In the genomic region with DNA sequence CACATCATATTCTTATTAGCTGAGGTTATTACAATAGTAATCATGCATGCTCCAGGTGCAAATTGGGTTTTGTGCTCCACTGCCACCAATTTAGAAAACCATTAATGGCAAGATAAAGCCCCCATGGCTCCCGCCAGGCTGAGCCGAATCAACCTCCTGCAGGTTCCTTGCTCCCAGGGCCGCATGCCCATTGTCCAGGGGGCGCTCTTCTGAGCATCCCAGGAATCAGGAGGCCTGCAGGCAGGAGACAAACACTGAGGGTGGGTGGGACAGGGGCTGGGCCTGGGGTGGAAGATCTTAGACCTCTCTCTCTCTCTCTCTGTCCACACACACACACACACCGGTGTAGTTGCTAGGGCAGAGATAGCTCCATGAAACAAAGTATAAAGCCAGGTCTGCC, we compare ENCODE assay signal across 1 cellular context.
TF ChIP-seq lines count a peak whose summit lies in the region.

No MANE protein-coding gene starts in this region.

TF ChIP-seq in HCT116, 20 proteins besides CTCF, POLR2A, EP300 and RAD21 (continued from another document):
- TF ChIP-seq, protein P1, sequence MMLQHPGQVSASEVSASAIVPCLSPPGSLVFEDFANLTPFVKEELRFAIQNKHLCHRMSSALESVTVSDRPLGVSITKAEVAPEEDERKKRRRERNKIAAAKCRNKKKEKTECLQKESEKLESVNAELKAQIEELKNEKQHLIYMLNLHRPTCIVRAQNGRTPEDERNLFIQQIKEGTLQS (IDR thresholded peaks at IDR 0.05) = no peak
- TF ChIP-seq, protein P2, sequence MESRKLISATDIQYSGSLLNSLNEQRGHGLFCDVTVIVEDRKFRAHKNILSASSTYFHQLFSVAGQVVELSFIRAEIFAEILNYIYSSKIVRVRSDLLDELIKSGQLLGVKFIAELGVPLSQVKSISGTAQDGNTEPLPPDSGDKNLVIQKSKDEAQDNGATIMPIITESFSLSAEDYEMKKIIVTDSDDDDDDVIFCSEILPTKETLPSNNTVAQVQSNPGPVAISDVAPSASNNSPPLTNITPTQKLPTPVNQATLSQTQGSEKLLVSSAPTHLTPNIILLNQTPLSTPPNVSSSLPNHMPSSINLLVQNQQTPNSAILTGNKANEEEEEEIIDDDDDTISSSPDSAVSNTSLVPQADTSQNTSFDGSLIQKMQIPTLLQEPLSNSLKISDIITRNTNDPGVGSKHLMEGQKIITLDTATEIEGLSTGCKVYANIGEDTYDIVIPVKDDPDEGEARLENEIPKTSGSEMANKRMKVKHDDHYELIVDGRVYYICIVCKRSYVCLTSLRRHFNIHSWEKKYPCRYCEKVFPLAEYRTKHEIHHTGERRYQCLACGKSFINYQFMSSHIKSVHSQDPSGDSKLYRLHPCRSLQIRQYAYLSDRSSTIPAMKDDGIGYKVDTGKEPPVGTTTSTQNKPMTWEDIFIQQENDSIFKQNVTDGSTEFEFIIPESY (IDR thresholded peaks at IDR 0.05; ENCODE audit: extremely low read depth, insufficient replicate concordance, low read length) = no peak
TF ChIP-seq in HCT116: peak in this region for 0.
